Comparison of ENCODE assay signal across 9 cellular contexts in the genomic region with DNA sequence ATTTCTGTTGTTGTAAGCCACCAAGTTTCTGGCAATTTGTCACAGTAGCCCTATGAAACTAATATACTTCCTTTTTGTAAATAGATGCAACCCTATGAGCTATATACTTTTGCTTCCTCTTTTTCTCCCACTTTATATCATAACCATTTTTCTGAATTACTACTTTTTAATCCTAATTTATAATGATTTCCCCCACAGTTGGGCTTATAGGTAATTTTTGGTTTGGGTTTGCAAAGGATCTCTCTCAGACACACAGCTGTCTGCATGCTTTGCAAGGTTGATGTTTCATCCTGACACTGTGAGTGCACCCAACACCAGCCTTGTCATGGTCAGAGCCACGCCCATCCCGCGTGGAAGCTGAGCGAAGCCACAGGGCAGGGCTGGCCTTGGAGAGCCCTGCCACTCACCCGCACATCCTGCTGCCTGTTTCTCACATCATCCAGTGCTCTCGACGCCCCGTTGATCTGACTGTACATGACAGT. TPM values are rescaled to one million over a fixed set of nuclear protein-coding genes. Genes with fewer than 3 reads are reported as not detected.
A peak's percentile ranks its signal among the peaks of the same experiment; 100 is the strongest.
DNase-seq lines count a peak whose midpoint lies in the region; ATAC-seq, FAIRE-seq and TF ChIP-seq lines count a peak whose summit lies in the region.
"Had no signal": no experiment of that assay in that cellular context is flagged by ENCODE, and none has a peak within 500 bp of the region (broad histone marks: within the 10 kb centered on the region; RNA-seq: fewer than 3 reads in every experiment).

No MANE protein-coding gene starts in this region.

- H3K27ac ChIP-seq in A549 (no peak overlapping the region), left ventricle myocardium inferior (replicated peaks) (peak overlapping the region; percentile 96)

- no peak for FAIRE-seq in A549 (lab: Jason Lieb, UNC)

- DNase-seq in A549 (ENCODE audit: low read depth in 1 of 2, low spot score in 1 of 2) (peak in 1 of 2 experiments; percentile 53), SKM-1 (lab: John Stamatoyannopoulos, UW; ENCODE audit: unreplicated experiment) (peak; percentile 29), left ventricle myocardium inferior (peak; percentile 65), NCI-H2196 treated with DMSO at 0.1 percent for 48 hours (lab: John Stamatoyannopoulos, UW; ENCODE audit: unreplicated experiment) (no peak), cerebellar nuclear complex (lab: John Stamatoyannopoulos, UW) (no peak), 8988T (no peak)

- ATAC-seq in A549 (peak; percentile 33 to 39; a peak in 3 of 6 replicates), GM18909 (IDR thresholded peaks at IDR 0.05; ENCODE audit: poor library complexity, unreplicated experiment) (peak; percentile 90), HG03066 (IDR thresholded peaks at IDR 0.05; ENCODE audit: low read depth, unreplicated experiment) (peak; percentile 81)

- no peak overlapping the region for H3K4me2 ChIP-seq in A549

- CTCF ChIA-PET in A549 (lab: Yijun Ruan, JAX) = interaction anchor here (0.9 to 3.2 kb wide), 5 partner anchors 23 to 88 kb away, joined by 3 to 15 read pairs (median 4); no protein-coding TSS in a partner anchor

- no peak for TF ChIP-seq EP300 in A549 (IDR thresholded peaks at IDR 0.05)

- no peak for TF ChIP-seq CTCF in A549 (IDR thresholded peaks at IDR 0.05)
- TF ChIP-seq CTCF in left ventricle myocardium inferior (IDR thresholded peaks at IDR 0.05; ENCODE audit: borderline replicate concordance) = no peak

- TF ChIP-seq RAD21 in A549 (conservative IDR thresholded peaks at IDR 0.05 in 1 of 2, IDR thresholded peaks at IDR 0.05 in 1 of 2) = no peak

- POLR2A ChIA-PET in A549 (lab: Yijun Ruan, JAX) = no interaction called here

- H3K4me3 ChIP-seq in A549 (no peak overlapping the region), left ventricle myocardium inferior (no peak overlapping the region)
- H3K4me3 ChIP-seq: tibial nerve had no signal

- H3K4me1 ChIP-seq in A549 = peaks cover 29% of the 10 kb centered on the region; the same call in 2 of the 3 replicates
- peaks cover 51% of the 10 kb centered on the region for H3K4me1 ChIP-seq in left ventricle myocardium inferior

- intact Hi-C loops in left ventricle myocardium inferior (cut with micrococcal nuclease) = no loop called here

- H3K36me3 ChIP-seq in left ventricle myocardium inferior = peaks cover 59% of the 10 kb centered on the region

- TF ChIP-seq POLR2A in A549 (IDR thresholded peaks at IDR 0.05; ENCODE audit: low read length) = no peak

- no peaks in the 10 kb centered on the region for H3K27me3 ChIP-seq in left ventricle myocardium inferior (ENCODE audit: low read depth)
- H3K27me3 ChIP-seq: tibial nerve had no signal

- WGBS in A549 (ENCODE audit: missing lambda C conversion rate) = 77% methylated on average over 8 of the region's 8 CpGs

- H3K9me3 ChIP-seq in A549 (peaks cover 9% of the 10 kb centered on the region), left ventricle myocardium inferior (replicated peaks) (no peaks in the 10 kb centered on the region)
- H3K9me3 ChIP-seq: tibial nerve had no signal

TF ChIP-seq in A549, 52 proteins besides CTCF, POLR2A, EP300 and RAD21:
- no peak for TF ChIP-seq BHLHE40 (IDR thresholded peaks at IDR 0.05; ENCODE audit: low read depth, low read length)

RNA-seq across cellular contexts. Expression of a gene that starts 5.7 kb away (rescaled TPM):
- polyA plus RNA-seq in A549 (2011; rRNA removed) (56.6 and 65.4 TPM in 2 replicates), A549 (2017; fragmentation: RNase III; extraction: RNeasy Plus Mini Kit Qiagen cat#74134 plus additional on column Dnase treatment) (38.3 to 40.7 TPM (median 39.8 TPM) in 3 replicates)
- 15.5 and 19.3 TPM in 2 replicates for polyA plus RNA-seq in A549 (2012; cell fraction: cytosol; rRNA removed)
- polyA plus RNA-seq in A549 (2012; cell fraction: nucleus; rRNA removed) = 35.4 and 43.1 TPM in 2 replicates
- polyA minus RNA-seq in A549 (2011; rRNA and poly(A)+ RNA removed) = 50.2 and 53.5 TPM in 2 replicates
- total RNA-seq in left ventricle myocardium inferior = 17.2 TPM

RNA-seq across cellular contexts. Expression of a gene that starts 52.7 kb away (rescaled TPM):
- polyA plus RNA-seq in A549 (2011; rRNA removed) = 13.5 and 16.9 TPM in 2 replicates
- 4.5 and 4.6 TPM in 2 replicates for polyA plus RNA-seq in A549 (2012; cell fraction: cytosol; rRNA removed)
- 3.7 and 5.9 TPM in 2 replicates for polyA plus RNA-seq in A549 (2012; cell fraction: nucleus; rRNA removed)
- polyA plus RNA-seq in A549 (2017; fragmentation: RNase III; extraction: RNeasy Plus Mini Kit Qiagen cat#74134 plus additional on column Dnase treatment) = 19.9 to 20.7 TPM (median 20.3 TPM) in 3 replicates
- polyA minus RNA-seq in A549 (2011; rRNA and poly(A)+ RNA removed) = 6.9 and 7.2 TPM in 2 replicates
- 8.2 TPM for total RNA-seq in left ventricle myocardium inferior

Comparison
In these comparisons a context has a peak if more than half of its experiments do, and no peak if none do; other contexts are left out.
1. ATAC-seq: peak in every context shown above with its lines; median percentile 90 in GM18909; 81 in HG03066; 36 in A549.
2. DNase-seq: peak in SKM-1 (single experiment) and left ventricle myocardium inferior (single experiment); none in NCI-H2196 treated with DMSO at 0.1 percent for 48 hours (single experiment), cerebellar nuclear complex (0 of 2) and 8988T (single experiment).